ENCODE assay signal across 8 cellular contexts in the genomic region with DNA sequence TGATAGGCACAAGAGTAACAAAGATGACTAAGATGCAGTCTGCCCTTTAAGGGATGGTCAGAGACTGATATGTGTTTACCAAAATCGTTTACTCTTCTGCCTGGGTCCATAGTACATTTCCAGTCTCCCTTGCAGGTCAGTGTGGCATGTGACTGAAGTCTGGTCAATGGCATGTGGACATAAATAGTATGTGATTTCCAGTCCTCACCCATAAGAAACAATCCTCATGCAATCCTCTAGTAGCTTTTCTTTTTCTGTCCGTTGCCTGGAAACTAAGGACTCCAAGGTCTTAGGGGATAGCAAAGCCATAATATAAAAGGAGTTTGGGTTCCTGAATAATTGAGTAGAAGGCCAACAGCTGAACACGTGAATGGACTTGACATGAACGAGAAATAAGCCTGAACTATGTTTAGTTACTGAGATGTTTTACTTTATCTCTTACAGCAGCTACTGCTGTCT. TPM values are rescaled to one million over a fixed set of nuclear protein-coding genes. Genes with fewer than 3 reads are reported as not detected.
DNase-seq lines count a peak whose midpoint lies in the region; ATAC-seq and TF ChIP-seq lines count a peak whose summit lies in the region.

No MANE protein-coding gene starts in this region.

- H3F3A ChIP-seq in PC-3 (ENCODE audit: low read length, unreplicated experiment): no peaks in the 10 kb centered on the region

- peaks cover 38% of the 10 kb centered on the region for H3K79me2 ChIP-seq in PC-3 (ENCODE audit: low read length)

- no peaks in the 10 kb centered on the region for H3K9me3 ChIP-seq in CD4-positive, CD25-positive, alpha-beta regulatory T cell (ENCODE audit: control insufficient read depth in 2 of 2, low read length in 2 of 2)
- H3K9me3 ChIP-seq in PC-3 (ENCODE audit: low read length) (no peaks in the 10 kb centered on the region), endocrine pancreas (ENCODE audit: control insufficient read depth, low read length) (no peaks in the 10 kb centered on the region)

- no peaks in the 10 kb centered on the region for H3K9me2 ChIP-seq in PC-3 (replicated peaks; ENCODE audit: low read length)

- peak overlapping the region; percentile 82 for H3K27ac ChIP-seq in CD4-positive, CD25-positive, alpha-beta regulatory T cell (ENCODE audit: insufficient read depth, low read length, poor library complexity, severe bottlenecking)
- peak overlapping the region; percentile 73; the same call in 1 of the 2 replicates for H3K27ac ChIP-seq in PC-3 (ENCODE audit: low read length)

- no peak for DNase-seq in CD4-positive, CD25-positive, alpha-beta regulatory T cell
- peak; percentile 10 for DNase-seq in PC-3
- DNase-seq in UCSD-AML1 (lab: John Stamatoyannopoulos, UW; ENCODE audit: unreplicated experiment): no peak
- DNase-seq in NCI-H524 treated with DMSO at 0.1 percent for 48 hours (lab: John Stamatoyannopoulos, UW): no peak

- peak overlapping the region; percentile 93 to 99 (median 99) for H3K27ac Mint-ChIP-seq in CD4-positive, CD25-positive, alpha-beta regulatory T cell
- H3K27ac Mint-ChIP-seq in nephron: peak overlapping the region; percentile 51 to 96 (median 87)

- no peaks in the 10 kb centered on the region for H3K27me3 Mint-ChIP-seq in CD4-positive, CD25-positive, alpha-beta regulatory T cell
- no peaks in the 10 kb centered on the region for H3K27me3 Mint-ChIP-seq in nephron (ENCODE audit: low read depth)

- no peaks in the 10 kb centered on the region for H3K36me3 ChIP-seq in CD4-positive, CD25-positive, alpha-beta regulatory T cell (ENCODE audit: control insufficient read depth, insufficient read depth, low read length)
- H3K36me3 ChIP-seq in PC-3 (ENCODE audit: low read depth, low read length) (no peaks in the 10 kb centered on the region; the same call in 1 of the 2 replicates), endocrine pancreas (ENCODE audit: control insufficient read depth, insufficient read depth, low read length) (no peaks in the 10 kb centered on the region)

- peak overlapping the region; percentile 92 to 99 (median 98) for H3K4me3 Mint-ChIP-seq in CD4-positive, CD25-positive, alpha-beta regulatory T cell
- H3K4me3 Mint-ChIP-seq in nephron: peak overlapping the region; percentile 88 to 98 (median 94)

- H3K4me1 Mint-ChIP-seq in CD4-positive, CD25-positive, alpha-beta regulatory T cell: peaks cover 25 to 60% (median 39%) of the 10 kb centered on the region in 4 donors
- H3K4me1 Mint-ChIP-seq in nephron: peaks cover 14% of the 10 kb centered on the region

- H3K27me3 ChIP-seq in CD4-positive, CD25-positive, alpha-beta regulatory T cell (ENCODE audit: control insufficient read depth, insufficient read depth, low read length): no peaks in the 10 kb centered on the region
- H3K27me3 ChIP-seq in PC-3 (ENCODE audit: low read length): no peaks in the 10 kb centered on the region
- no peaks in the 10 kb centered on the region for H3K27me3 ChIP-seq in endocrine pancreas (ENCODE audit: control insufficient read depth, insufficient read depth, low read length)

- no peaks in the 10 kb centered on the region for H3K36me3 Mint-ChIP-seq in CD4-positive, CD25-positive, alpha-beta regulatory T cell
- peaks cover 16% of the 10 kb centered on the region for H3K36me3 Mint-ChIP-seq in nephron (ENCODE audit: low read depth)

- POLR2A ChIA-PET in PC-3 (lab: Charles Lee; ENCODE audit: unreplicated experiment): interaction anchor here (0.5 kb wide), 1 partner anchor 28 kb away, joined by 8 read pairs; no protein-coding TSS in a partner anchor

- BruUV-seq in PC-3 (replicated peaks; lab: Mats Ljungman, UMichigan): TSS peak; percentile 56

- peak overlapping the region; percentile 97 for H2AFZ ChIP-seq in PC-3 (ENCODE audit: low read length)

- TF ChIP-seq CTCF in PC-3 (conservative IDR thresholded peaks at IDR 0.05; ENCODE audit: low read depth, low read length): no peak
- TF ChIP-seq CTCF in nephron (IDR thresholded peaks at IDR 0.05; ENCODE audit: unreplicated experiment in 3 of 3): no peak

- intact Hi-C loops in PC-3 (cut with micrococcal nuclease): no loop called here

- H3K9ac ChIP-seq in PC-3 (ENCODE audit: low read length) (peak overlapping the region; percentile 95), endocrine pancreas (ENCODE audit: control insufficient read depth, insufficient read depth, low read length) (peak overlapping the region; percentile 100)

- no peaks in the 10 kb centered on the region for H4K20me1 ChIP-seq in PC-3 (ENCODE audit: low read length)

- H3K4me3 ChIP-seq in CD4-positive, CD25-positive, alpha-beta regulatory T cell (ENCODE audit: low read depth, low read length): peak overlapping the region; percentile 87
- H3K4me3 ChIP-seq in PC-3 (ENCODE audit: low read length): peak overlapping the region; percentile 88
- peak overlapping the region; percentile 83 for H3K4me3 ChIP-seq in endocrine pancreas (ENCODE audit: control insufficient read depth, insufficient read depth, low read length)

- CTCF ChIA-PET in PC-3 (lab: Charles Lee): interaction anchor here (0.8 kb wide), 1 partner anchor 1383 kb away, joined by 6 read pairs; no protein-coding TSS in a partner anchor

- peak overlapping the region; percentile 90 for H3K4me2 ChIP-seq in PC-3 (ENCODE audit: low read length)

- H3K4me1 ChIP-seq in CD4-positive, CD25-positive, alpha-beta regulatory T cell (ENCODE audit: control insufficient read depth, insufficient read depth, low read length, poor library complexity, severe bottlenecking): peaks cover 27% of the 10 kb centered on the region
- peaks cover 30% of the 10 kb centered on the region for H3K4me1 ChIP-seq in PC-3 (ENCODE audit: insufficient read depth, low read length)
- H3K4me1 ChIP-seq in endocrine pancreas (ENCODE audit: control insufficient read depth, insufficient read depth, low read length): peaks cover 9% of the 10 kb centered on the region

- no peak for ATAC-seq in CD4-positive, CD25-positive, alpha-beta regulatory T cell (ENCODE audit: low read depth in 2 of 2)
- peak; percentile 0 for ATAC-seq in GM19035 (IDR thresholded peaks at IDR 0.05; ENCODE audit: unreplicated experiment)
- peak; percentile 3 for ATAC-seq in PC-3
- no peak for ATAC-seq in HG02840 (IDR thresholded peaks at IDR 0.05; ENCODE audit: low FRiP score, unreplicated experiment)

- no peaks in the 10 kb centered on the region for H3K9me3 Mint-ChIP-seq in CD4-positive, CD25-positive, alpha-beta regulatory T cell
- H3K9me3 Mint-ChIP-seq in nephron: no peaks in the 10 kb centered on the region

RNA-seq across cellular contexts. Expression of a gene that starts 1.1 kb away (rescaled TPM):
- total RNA-seq in CD4-positive, CD25-positive, alpha-beta regulatory T cell: 24.1 TPM
- 10 to 100 TPM in 3 of 4 donors, 1 to 10 TPM in 1; 9.7 to 17.7 (median 13.1) TPM for polyA plus RNA-seq in CD4-positive, CD25-positive, alpha-beta regulatory T cell
- 5.5 and 13.6 TPM in 2 replicates for total RNA-seq in PC-3 (2014; rRNA removed)

RNA-seq across cellular contexts. Expression of a gene that starts 24.2 kb away (rescaled TPM):
- total RNA-seq in CD4-positive, CD25-positive, alpha-beta regulatory T cell: 14.7 TPM
- 10 to 100 TPM; 34.9 to 44.6 (median 39.4) TPM for polyA plus RNA-seq in CD4-positive, CD25-positive, alpha-beta regulatory T cell
- 10.5 and 16.0 TPM in 2 replicates for total RNA-seq in PC-3 (2014; rRNA removed)

RNA-seq across cellular contexts. Expression of a gene that starts 56.0 kb away (rescaled TPM):
- 1.7 TPM for total RNA-seq in CD4-positive, CD25-positive, alpha-beta regulatory T cell
- polyA plus RNA-seq in CD4-positive, CD25-positive, alpha-beta regulatory T cell: 1 to 10 TPM; 1.7 to 2.7 (median 2.5) TPM
- total RNA-seq in PC-3 (2014; rRNA removed): not detected in 2 replicates

Comparison
In these comparisons a context has a peak if more than half of its experiments do, and no peak if none do; other contexts are left out.
1. ATAC-seq: peak in GM19035 (single experiment) and PC-3 (single experiment); none in CD4-positive, CD25-positive, alpha-beta regulatory T cell (0 of 2) and HG02840 (single experiment).
2. Peak in every context shown above with its lines, with median percentiles within 50 percentile points of each other: H3K4me3 ChIP-seq.